In the genomic region with DNA sequence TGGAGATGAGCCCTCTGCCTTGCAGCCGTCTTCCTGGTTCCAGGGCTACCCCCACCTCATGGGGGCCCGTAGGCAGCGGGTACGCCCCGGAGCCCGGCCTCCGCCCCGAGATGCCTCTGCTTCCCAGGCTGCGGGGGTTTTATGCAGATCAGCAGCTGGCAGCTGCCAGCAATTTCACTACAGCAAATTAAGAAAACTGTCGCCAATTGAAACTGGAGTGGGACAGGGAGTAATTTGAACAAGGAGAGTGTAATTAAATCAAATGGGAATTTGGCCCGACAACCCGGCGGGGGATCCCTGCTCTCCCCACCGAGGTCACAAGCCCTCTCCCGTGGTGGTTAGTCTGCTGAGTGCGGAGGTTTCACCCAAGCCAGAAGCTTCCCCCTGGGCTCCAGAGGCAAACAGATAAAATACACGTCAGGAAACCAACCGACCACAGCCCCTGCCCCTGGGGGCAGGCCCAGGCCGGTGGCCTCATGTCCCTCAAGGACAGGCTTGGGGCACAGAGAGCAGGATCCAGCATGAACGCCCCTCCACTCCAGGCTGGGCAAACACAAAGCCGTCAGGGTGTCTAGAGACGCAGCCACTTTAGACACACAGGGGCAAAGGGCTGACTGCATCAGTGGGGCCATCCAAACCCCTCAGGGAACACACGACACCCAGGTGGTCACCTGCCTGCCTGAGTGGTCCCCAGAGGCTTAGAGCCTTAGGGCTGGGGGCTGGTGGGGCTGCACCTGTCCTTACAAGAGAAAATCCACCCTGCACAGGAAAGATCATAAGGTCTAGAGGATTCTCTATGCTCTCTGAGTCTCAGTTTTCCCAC, we compare ENCODE assay signal across 9 cellular contexts. TPM values are rescaled to one million over a fixed set of nuclear protein-coding genes. Genes with fewer than 3 reads are reported as not detected.
DNase-seq lines count a peak whose midpoint lies in the region; ATAC-seq and TF ChIP-seq lines count a peak whose summit lies in the region.
"Had no signal": no experiment of that assay in that cellular context is flagged by ENCODE, and none has a peak within 500 bp of the region (broad histone marks: within the 10 kb centered on the region; RNA-seq: fewer than 3 reads in every experiment).

No MANE protein-coding gene starts in this region.

- no peak for TF ChIP-seq CTCF in BE2C (IDR thresholded peaks at IDR 0.05; ENCODE audit: low read depth, low read length)

- H3K4me1 ChIP-seq in BE2C = peaks cover 19% of the 10 kb centered on the region

- DNase-seq in BE2C = peak; percentile 41
- peak; percentile 13 for DNase-seq in OCI-M2 (lab: John Stamatoyannopoulos, UW; ENCODE audit: unreplicated experiment)
- peak; percentile 82 for DNase-seq in left kidney (ENCODE audit: low read depth, low spot score)
- DNase-seq in MG63 = no peak
- no peak for DNase-seq in RKO (ENCODE audit: low spot score)
- DNase-seq in activated CD4-positive, alpha-beta T cell treated with anti-CD3 and anti-CD28 coated beads for 1 hour = no peak
- DNase-seq: stimulated activated CD4-positive, alpha-beta T cell treated with anti-CD3 and anti-CD28 coated beads, Interleukin-1b, Interleukin-23, amount 100 ng/mL, for 48 hours had no signal

- H3K9me3 ChIP-seq in BE2C (no peaks in the 10 kb centered on the region), KOPT-K1 (ENCODE audit: insufficient read depth, low read length, poor library complexity, severe bottlenecking) (no peaks in the 10 kb centered on the region), MG63 (no peaks in the 10 kb centered on the region)

- no peak for ATAC-seq in HG02678 (IDR thresholded peaks at IDR 0.05; ENCODE audit: unreplicated experiment)

- H3K36me3 ChIP-seq in BE2C = no peaks in the 10 kb centered on the region
- peaks cover 91% of the 10 kb centered on the region for H3K36me3 ChIP-seq in KOPT-K1 (ENCODE audit: insufficient read depth, low read length)
- H3K36me3 ChIP-seq in MG63 = no peaks in the 10 kb centered on the region

- H3K27ac ChIP-seq in KOPT-K1 (ENCODE audit: low read depth, low read length, poor library complexity, severe bottlenecking) = peak overlapping the region; percentile 22

- H3K27me3 ChIP-seq in BE2C = no peaks in the 10 kb centered on the region
- H3K27me3 ChIP-seq in MG63 = no peaks in the 10 kb centered on the region

- H3K4me3 ChIP-seq in BE2C (ENCODE audit: low read depth, low read length) = peak overlapping the region; percentile 12; the same call in 1 of the 2 replicates
- no peak overlapping the region for H3K4me3 ChIP-seq in MG63

RNA-seq across cellular contexts. Expression of gene TESC, which starts 53.8 kb away (rescaled TPM):
- polyA plus RNA-seq in BE2C (2012; ENCODE audit: insufficient read depth, insufficient read length, low read depth) = not detected
- 0.16 TPM in 1 of 2 replicates, not detected in the other for total RNA-seq in MG63 (2014; rRNA removed; shearing (Covaris generic); ENCODE audit: low replicate concordance)

Comparison
In these comparisons a context has a peak if more than half of its experiments do, and no peak if none do; other contexts are left out.
1. DNase-seq: peak in BE2C (single experiment), OCI-M2 (single experiment) and left kidney (single experiment); none in MG63 (single experiment), RKO (single experiment) and activated CD4-positive, alpha-beta T cell treated with anti-CD3 and anti-CD28 coated beads for 1 hour (single experiment).